In the genomic region with DNA sequence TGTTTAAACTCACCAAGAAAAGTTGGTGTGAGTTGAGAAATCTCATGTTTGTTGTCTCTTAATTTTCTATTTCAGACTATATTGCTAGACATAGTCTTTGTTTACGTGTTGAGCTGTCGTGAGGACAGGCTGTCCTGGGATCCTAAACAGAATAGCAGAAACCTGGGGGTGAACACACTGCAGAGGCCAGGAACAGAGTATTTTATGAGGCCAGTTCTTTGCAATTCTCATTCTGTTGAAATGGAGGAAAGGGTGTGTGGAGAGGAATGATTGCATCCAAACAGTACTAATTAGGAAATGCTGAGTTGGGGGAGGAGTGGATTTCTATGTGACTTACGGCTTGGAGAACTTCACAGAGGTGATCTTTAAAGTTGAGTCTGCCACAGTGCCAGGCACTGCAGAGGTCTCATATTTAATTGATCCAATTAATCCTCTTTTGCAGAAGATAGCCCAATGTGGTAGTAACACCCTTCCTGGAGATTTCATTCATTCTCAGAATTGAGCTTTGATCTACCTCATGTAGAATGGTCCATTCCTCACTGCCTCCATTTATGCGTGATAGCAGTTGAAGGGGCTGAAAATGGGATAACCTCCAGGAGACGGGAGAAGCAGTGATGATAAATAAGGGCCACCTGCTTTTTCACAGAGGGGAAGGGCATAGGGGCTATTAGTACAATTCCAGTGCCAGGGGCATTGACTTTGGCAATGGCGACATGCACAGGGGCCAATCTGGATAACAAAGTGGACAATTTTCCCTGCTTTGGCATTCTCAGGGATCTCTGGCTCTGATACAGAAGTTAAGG, we compare ENCODE assay signal across 13 cellular contexts.
DNase-seq lines count a peak whose midpoint lies in the region; ATAC-seq, FAIRE-seq and TF ChIP-seq lines count a peak whose summit lies in the region.
"Had no signal": no experiment of that assay in that cellular context is flagged by ENCODE, and none has a peak within 500 bp of the region (broad histone marks: within the 10 kb centered on the region; RNA-seq: fewer than 3 reads in every experiment).

No MANE protein-coding gene starts in this region.

- no peaks in the 10 kb centered on the region for H3K9me3 ChIP-seq in pancreas
- H3K9me3 ChIP-seq: adrenal gland had no signal

- DNase-seq in GF-D8 (lab: John Stamatoyannopoulos, UW), result peak; percentile 66
- DNase-seq in NB4 (ENCODE audit: low read depth), result peak; percentile 81
- no peak for DNase-seq in activated naive CD8-positive, alpha-beta T cell treated with anti-CD3 and anti-CD28 coated beads for 36 hours
- DNase-seq in pancreas, result peak in 3 of 6 donors; percentile 43 to 62 (median 43)
- no peak for DNase-seq in stimulated activated CD4-positive, alpha-beta T cell treated with anti-CD3 and anti-CD28 coated beads, Interleukin-12 subunit alpha, Interleukin-12 subunit beta, amount 100 ng/mL, for 4 hours
- DNase-seq: adrenal gland, H9, MM.1S, NCI-H82 had no signal

- H3K36me3 ChIP-seq in pancreas, result no peaks in the 10 kb centered on the region
- H3K36me3 ChIP-seq: adrenal gland had no signal

- peaks cover 48% of the 10 kb centered on the region for H3K36me3 Mint-ChIP-seq in activated naive CD8-positive, alpha-beta T cell treated with anti-CD3 and anti-CD28 coated beads for 36 hours

- H3K4me3 Mint-ChIP-seq in activated naive CD8-positive, alpha-beta T cell treated with anti-CD3 and anti-CD28 coated beads for 36 hours, result peak overlapping the region; percentile 83

- TF ChIP-seq POLR2A in NB4 (IDR thresholded peaks at IDR 0.05; ENCODE audit: extremely low read depth, insufficient read length), result peak; percentile 19

- WGBS in pancreas, 2 donors, result 34 to 37% methylated on average over 6 of the region's 6 CpGs

- peak overlapping the region; percentile 99 for H3K4me3 ChIP-seq in NB4 (ENCODE audit: low read depth, low read length)
- H3K4me3 ChIP-seq in pancreas, result no peak overlapping the region
- H3K4me3 ChIP-seq: adrenal gland had no signal

- ATAC-seq in pancreas (peak in 1 of 4 donors; percentile 0), HG02588 (IDR thresholded peaks at IDR 0.05; ENCODE audit: unreplicated experiment) (no peak), GM21723 (IDR thresholded peaks at IDR 0.05; ENCODE audit: unreplicated experiment) (no peak), GM18867 (IDR thresholded peaks at IDR 0.05; ENCODE audit: unreplicated experiment) (no peak)

- no peak for FAIRE-seq in pancreas (lab: Jason Lieb, UNC)
- FAIRE-seq: endothelial cell of umbilical vein had no signal

- no peaks in the 10 kb centered on the region for H3K27me3 ChIP-seq in pancreas
- H3K27me3 ChIP-seq: adrenal gland had no signal

- peaks cover 6% of the 10 kb centered on the region for H3K9me3 Mint-ChIP-seq in activated naive CD8-positive, alpha-beta T cell treated with anti-CD3 and anti-CD28 coated beads for 36 hours
- H3K9me3 Mint-ChIP-seq: H9 had no signal

- peak overlapping the region; percentile 96 for H3K27ac Mint-ChIP-seq in activated naive CD8-positive, alpha-beta T cell treated with anti-CD3 and anti-CD28 coated beads for 36 hours
- H3K27ac Mint-ChIP-seq: H9 had no signal

- peak overlapping the region in 3 of 4 donors; percentile 44 to 96 (median 92) for H3K27ac ChIP-seq in pancreas
- H3K27ac ChIP-seq: adrenal gland had no signal

- peaks cover 67% of the 10 kb centered on the region for H3K4me1 Mint-ChIP-seq in activated naive CD8-positive, alpha-beta T cell treated with anti-CD3 and anti-CD28 coated beads for 36 hours

- H3K27me3 Mint-ChIP-seq in activated naive CD8-positive, alpha-beta T cell treated with anti-CD3 and anti-CD28 coated beads for 36 hours, result no peaks in the 10 kb centered on the region

- intact Hi-C loops in pancreas (cut with DNase I), result no loop called here

- peaks cover 26 to 49% (median 33%) of the 10 kb centered on the region in 3 donors for H3K4me1 ChIP-seq in pancreas

- no peak for TF ChIP-seq CTCF in NB4 (IDR thresholded peaks at IDR 0.05; ENCODE audit: low read depth, low read length)
- TF ChIP-seq CTCF in pancreas (IDR thresholded peaks at IDR 0.05), result no peak

Comparison
In these comparisons a context has a peak if more than half of its experiments do, and no peak if none do; other contexts are left out.
1. DNase-seq: peak in GF-D8 (single experiment) and NB4 (single experiment); none in activated naive CD8-positive, alpha-beta T cell treated with anti-CD3 and anti-CD28 coated beads for 36 hours (single experiment) and stimulated activated CD4-positive, alpha-beta T cell treated with anti-CD3 and anti-CD28 coated beads, Interleukin-12 subunit alpha, Interleukin-12 subunit beta, amount 100 ng/mL, for 4 hours (single experiment).